Comparison of ENCODE assay signal across 10 cellular contexts in the genomic region with DNA sequence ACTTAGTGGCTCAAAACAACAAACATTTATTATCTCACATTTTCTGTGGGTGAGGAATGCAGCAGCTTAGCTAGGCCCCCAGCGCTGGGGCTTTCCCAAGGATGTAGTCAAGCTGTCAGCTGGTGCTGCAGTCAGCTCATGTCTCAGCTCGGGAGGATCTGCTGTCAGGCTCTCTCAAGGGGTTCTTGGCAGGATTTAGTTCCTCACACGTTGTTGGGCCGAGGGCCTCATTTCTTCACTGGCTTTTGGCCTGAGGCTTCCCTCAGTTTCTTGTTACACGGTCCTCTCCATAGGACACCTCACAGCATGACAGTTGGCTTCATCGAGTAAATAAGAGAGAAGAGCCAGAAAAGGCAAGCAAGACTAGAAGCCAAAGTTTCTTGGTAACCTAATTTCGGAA. TPM values are rescaled to one million over a fixed set of nuclear protein-coding genes. Genes with fewer than 3 reads are reported as not detected.
DNase-seq lines count a peak whose midpoint lies in the region; ATAC-seq, FAIRE-seq and TF ChIP-seq lines count a peak whose summit lies in the region.
"Had no signal": no experiment of that assay in that cellular context is flagged by ENCODE, and none has a peak within 500 bp of the region (broad histone marks: within the 10 kb centered on the region; RNA-seq: fewer than 3 reads in every experiment).

No MANE protein-coding gene starts in this region.

- H3K36me3 Mint-ChIP-seq in activated CD4-positive, alpha-beta T cell treated with anti-CD3 and anti-CD28 coated beads, Interleukin-2, amount 10 ng/mL, durations not matched to agents 7 days and 5 days (ENCODE audit: low read depth): no peaks in the 10 kb centered on the region

- no peak for TF ChIP-seq CTCF in D721Med (IDR thresholded peaks at IDR 0.05; ENCODE audit: insufficient read depth, missing control alignments)
- no peak for TF ChIP-seq CTCF in Panc1 (IDR thresholded peaks at IDR 0.05)
- TF ChIP-seq CTCF in right atrium auricular region (IDR thresholded peaks at IDR 0.05): no peak

- POLR2A ChIA-PET in Panc1 (lab: Charles Lee): no interaction called here
- POLR2A ChIA-PET in activated CD4-positive, alpha-beta T cell treated with anti-CD3 and anti-CD28 coated beads, Interleukin-2, amount 10 ng/mL, durations not matched to agents 7 days and 5 days (lab: Charles Lee): no interaction called here

- in situ Hi-C loops in Panc1 (cut with HindIII; ENCODE audit: low pct_unique_long_range_greater_than_20kb, low sequenced_read_pairs): no loop called here

- no peaks in the 10 kb centered on the region for H3K4me1 Mint-ChIP-seq in stimulated activated naive CD8-positive, alpha-beta T cell treated with anti-CD3 and anti-CD28 coated beads, Interleukin-15, amount 100 ng/mL, for 72 hours
- no peaks in the 10 kb centered on the region for H3K4me1 Mint-ChIP-seq in activated CD4-positive, alpha-beta T cell treated with anti-CD3 and anti-CD28 coated beads, Interleukin-2, amount 10 ng/mL, durations not matched to agents 7 days and 5 days

- no peak overlapping the region for H3K4me3 Mint-ChIP-seq in stimulated activated naive CD8-positive, alpha-beta T cell treated with anti-CD3 and anti-CD28 coated beads, Interleukin-15, amount 100 ng/mL, for 72 hours
- no peak overlapping the region for H3K4me3 Mint-ChIP-seq in activated CD4-positive, alpha-beta T cell treated with anti-CD3 and anti-CD28 coated beads, Interleukin-2, amount 10 ng/mL, durations not matched to agents 7 days and 5 days

- CTCF ChIA-PET in Panc1 (lab: Charles Lee): interaction anchor here (1.1 to 2.1 kb wide), 2 partner anchors 59 to 159 kb away, joined by 3 to 9 read pairs; no protein-coding TSS in a partner anchor
- CTCF ChIA-PET in activated CD4-positive, alpha-beta T cell treated with anti-CD3 and anti-CD28 coated beads, Interleukin-2, amount 10 ng/mL, durations not matched to agents 7 days and 5 days (lab: Charles Lee): interaction anchor here (1.0 to 1.1 kb wide), 3 partner anchors 14 to 148 kb away, joined by 3 to 4 read pairs (median 3); a partner anchor contains a TSS

- H3K9me3 ChIP-seq in Panc1 (ENCODE audit: control insufficient read depth, insufficient read depth, low read depth, low read length) (no peaks in the 10 kb centered on the region), right atrium auricular region (no peaks in the 10 kb centered on the region)
- H3K9me3 ChIP-seq: Caco-2 had no signal

- intact Hi-C loops in Panc1 (cut with micrococcal nuclease; ENCODE audit: unreplicated experiment): loop anchor here (2.0 kb wide), 2 partner anchors 59 to 159 kb away; no protein-coding TSS in a partner anchor

- H3K27ac ChIP-seq in Panc1 (ENCODE audit: low read length): no peak overlapping the region
- H3K27ac ChIP-seq in right atrium auricular region: peak overlapping the region; percentile 36 to 73

- no peaks in the 10 kb centered on the region for H3K27me3 ChIP-seq in Panc1 (ENCODE audit: control insufficient read depth, insufficient read depth, low read length)
- H3K27me3 ChIP-seq in right atrium auricular region: no peaks in the 10 kb centered on the region

- H3K36me3 ChIP-seq in Panc1 (ENCODE audit: control insufficient read depth, insufficient read depth, low read length) (no peaks in the 10 kb centered on the region), right atrium auricular region (no peaks in the 10 kb centered on the region)

- H3K9me3 Mint-ChIP-seq in stimulated activated naive CD8-positive, alpha-beta T cell treated with anti-CD3 and anti-CD28 coated beads, Interleukin-15, amount 100 ng/mL, for 72 hours: no peaks in the 10 kb centered on the region
- no peaks in the 10 kb centered on the region for H3K9me3 Mint-ChIP-seq in activated CD4-positive, alpha-beta T cell treated with anti-CD3 and anti-CD28 coated beads, Interleukin-2, amount 10 ng/mL, durations not matched to agents 7 days and 5 days

- no peaks in the 10 kb centered on the region for H3K4me1 ChIP-seq in Panc1 (ENCODE audit: control insufficient read depth, insufficient read depth, low read length)
- peaks cover 0 to 11% of the 10 kb centered on the region in 2 donors for H3K4me1 ChIP-seq in right atrium auricular region
- H3K4me1 ChIP-seq: Caco-2 had no signal

- FAIRE-seq in D721Med (lab: Jason Lieb, UNC): peak; percentile 32

- peaks cover 29% of the 10 kb centered on the region for H3K27me3 Mint-ChIP-seq in stimulated activated naive CD8-positive, alpha-beta T cell treated with anti-CD3 and anti-CD28 coated beads, Interleukin-15, amount 100 ng/mL, for 72 hours
- H3K27me3 Mint-ChIP-seq in activated CD4-positive, alpha-beta T cell treated with anti-CD3 and anti-CD28 coated beads, Interleukin-2, amount 10 ng/mL, durations not matched to agents 7 days and 5 days: peaks cover 14% of the 10 kb centered on the region

- no peak for DNase-seq in D721Med (ENCODE audit: insufficient read length, low spot score)
- no peak for DNase-seq in Panc1 (ENCODE audit: low read depth, low spot score)
- DNase-seq in right atrium auricular region (ENCODE audit: low spot score): no peak
- no peak for DNase-seq in stimulated activated naive CD8-positive, alpha-beta T cell treated with anti-CD3 and anti-CD28 coated beads, Interleukin-15, amount 100 ng/mL, for 72 hours
- no peak for DNase-seq in activated T-cell treated with anti-CD3 and anti-CD28 coated beads, Interleukin-2, amount 50 U/mL, for 1 hour
- no peak for DNase-seq in activated CD4-positive, alpha-beta T cell treated with anti-CD3 and anti-CD28 coated beads, Interleukin-2, amount 10 ng/mL, durations not matched to agents 7 days and 5 days
- DNase-seq: Caco-2 had no signal

- ATAC-seq in GM21529 (IDR thresholded peaks at IDR 0.05; ENCODE audit: unreplicated experiment) (peak; percentile 72), Panc1 (peak; percentile 75), GM21528 (IDR thresholded peaks at IDR 0.05; ENCODE audit: low FRiP score, unreplicated experiment) (no peak)
- ATAC-seq in stimulated activated naive CD8-positive, alpha-beta T cell treated with anti-CD3 and anti-CD28 coated beads, Interleukin-15, amount 100 ng/mL, for 72 hours: no peak

- H3K27ac Mint-ChIP-seq in stimulated activated naive CD8-positive, alpha-beta T cell treated with anti-CD3 and anti-CD28 coated beads, Interleukin-15, amount 100 ng/mL, for 72 hours: no peak overlapping the region
- H3K27ac Mint-ChIP-seq in activated CD4-positive, alpha-beta T cell treated with anti-CD3 and anti-CD28 coated beads, Interleukin-2, amount 10 ng/mL, durations not matched to agents 7 days and 5 days: no peak overlapping the region

- BruUV-seq in Panc1 (replicated peaks; lab: Mats Ljungman, UMichigan): no TSS peak

- H3K4me3 ChIP-seq in Panc1 (ENCODE audit: low read depth in 2 of 2, low read length in 2 of 2) (no peak overlapping the region), right atrium auricular region (no peak overlapping the region)

RNA-seq across cellular contexts. Expression of a gene that starts 13.7 kb away (rescaled TPM):
- total RNA-seq in Panc1 (2021; ENCODE audit: unreplicated experiment) (135 TPM), right atrium auricular region (10 to 100 TPM; 26.3 to 33.7 TPM)
- polyA plus RNA-seq in Panc1 (2012; ENCODE audit: insufficient read length): 38.6 TPM
- 100 to 1,000 TPM; 111 to 123 TPM for total RNA-seq in activated CD4-positive, alpha-beta T cell treated with anti-CD3 and anti-CD28 coated beads, Interleukin-2, amount 10 ng/mL, durations not matched to agents 7 days and 5 days

RNA-seq across cellular contexts. Expression of a gene that starts 24.2 kb away (rescaled TPM):
- total RNA-seq in Panc1 (2021; ENCODE audit: unreplicated experiment): 0.36 TPM
- polyA plus RNA-seq in Panc1 (2012; ENCODE audit: insufficient read length): 0.24 TPM
- total RNA-seq in right atrium auricular region: 10 to 100 TPM in 1 of 2 donors, 1 to 10 TPM in 1; 5.7 to 23.0 TPM
- total RNA-seq in activated CD4-positive, alpha-beta T cell treated with anti-CD3 and anti-CD28 coated beads, Interleukin-2, amount 10 ng/mL, durations not matched to agents 7 days and 5 days: not detected
- total RNA-seq: Caco-2, lower leg skin had no signal

Comparison
In these comparisons a context has a peak if more than half of its experiments do, and no peak if none do; other contexts are left out.
1. ATAC-seq: peak in GM21529 (single experiment) and Panc1 (single experiment); none in stimulated activated naive CD8-positive, alpha-beta T cell treated with anti-CD3 and anti-CD28 coated beads, Interleukin-15, amount 100 ng/mL, for 72 hours (single experiment) and GM21528 (single experiment).